22 cellular contexts compared by ENCODE assay signal in genomic region chr4:66991521-66991920, GRCh38.
"Had no signal": no experiment of that assay in that cellular context is flagged by ENCODE, and none has a peak within 500 bp of the region (broad histone marks: within the 10 kb centered on the region; RNA-seq: fewer than 3 reads in every experiment).

No MANE protein-coding gene starts in this region.

- H3K4me1 Mint-ChIP-seq: activated naive CD8-positive, alpha-beta T cell treated with anti-CD3 and anti-CD28 coated beads, Interleukin-2, amount 10 ng/mL, durations not matched to agents 7 days and 5 days had no signal

- H3K36me3 ChIP-seq: ascending aorta had no signal

- DNase-seq: activated CD4-positive, alpha-beta T cell treated with anti-CD3 and anti-CD28 coated beads for 4 hours; activated CD8-positive, alpha-beta memory T cell treated with anti-CD3 and anti-CD28 coated beads, Interleukin-2, amount 50 U/mL, for 4 hours; activated CD8-positive, alpha-beta T cell treated with anti-CD3 and anti-CD28 coated beads for 36 hours; activated naive CD4-positive, alpha-beta T cell treated with anti-CD3 and anti-CD28 coated beads, Interleukin-2, amount 50 U/mL, for 16 hours; activated naive CD8-positive, alpha-beta T cell treated with anti-CD3 and anti-CD28 coated beads, Interleukin-2, amount 10 ng/mL, durations not matched to agents 7 days and 5 days; cerebellar nuclear complex; Kasumi-1; NCI-H1105; NCI-H1436; NCI-H1694 treated with DMSO at 0.1 percent for 48 hours; NCI-H2029 treated with DMSO at 0.1 percent for 48 hours; NCI-H345; NCI-H510A; NCI-H526 treated with DMSO at 0.1 percent for 48 hours; NCI-H82; RPMI8226; SK-N-SH had no signal

- H3K4me3 Mint-ChIP-seq: activated CD8-positive, alpha-beta T cell treated with anti-CD3 and anti-CD28 coated beads for 36 hours; activated naive CD8-positive, alpha-beta T cell treated with anti-CD3 and anti-CD28 coated beads, Interleukin-2, amount 10 ng/mL, durations not matched to agents 7 days and 5 days had no signal

- ATAC-seq: activated CD4-positive, CD25-positive, alpha-beta regulatory T cell treated with anti-CD3 and anti-CD28 coated beads, Interleukin-2, amount 50 U/mL, for 24 hours; activated CD8-positive, alpha-beta T cell treated with anti-CD3 and anti-CD28 coated beads for 36 hours; K562; Panc1; Right ventricle myocardium inferior had no signal

- H3K4me3 ChIP-seq: ascending aorta, K562 had no signal

- H3K27me3 Mint-ChIP-seq: activated CD8-positive, alpha-beta T cell treated with anti-CD3 and anti-CD28 coated beads for 36 hours; activated naive CD8-positive, alpha-beta T cell treated with anti-CD3 and anti-CD28 coated beads, Interleukin-2, amount 10 ng/mL, durations not matched to agents 7 days and 5 days had no signal

- H3K9me3 ChIP-seq: SK-N-SH had no signal

- H3K27ac ChIP-seq: ascending aorta had no signal

- H3K27me3 ChIP-seq: ascending aorta had no signal

- H3K27ac Mint-ChIP-seq: activated CD8-positive, alpha-beta T cell treated with anti-CD3 and anti-CD28 coated beads for 36 hours; activated naive CD8-positive, alpha-beta T cell treated with anti-CD3 and anti-CD28 coated beads, Interleukin-2, amount 10 ng/mL, durations not matched to agents 7 days and 5 days had no signal

- H3K36me3 Mint-ChIP-seq: activated naive CD8-positive, alpha-beta T cell treated with anti-CD3 and anti-CD28 coated beads, Interleukin-2, amount 10 ng/mL, durations not matched to agents 7 days and 5 days had no signal

- H3K4me1 ChIP-seq: ascending aorta had no signal
